12 cellular contexts compared by ENCODE assay signal in genomic region chr15:98728107-98728810, GRCh38.
DNase-seq lines count a peak whose midpoint lies in the region; ATAC-seq and TF ChIP-seq lines count a peak whose summit lies in the region.
"Had no signal": no experiment of that assay in that cellular context is flagged by ENCODE, and none has a peak within 500 bp of the region (broad histone marks: within the 10 kb centered on the region; RNA-seq: fewer than 3 reads in every experiment).

No MANE protein-coding gene starts in this region.

- no peaks in the 10 kb centered on the region for H3K9me3 Mint-ChIP-seq in Calu3 (ENCODE audit: low read depth, unreplicated experiment)
- no peaks in the 10 kb centered on the region for H3K9me3 Mint-ChIP-seq in effector memory CD8-positive, alpha-beta T cell
- no peaks in the 10 kb centered on the region for H3K9me3 Mint-ChIP-seq in activated CD4-positive, alpha-beta memory T cell treated with anti-CD3 and anti-CD28 coated beads for 36 hours

- H3K4me1 ChIP-seq in adipocyte (ENCODE audit: control insufficient read depth, insufficient read depth, low read length) (peaks cover 51% of the 10 kb centered on the region), hepatocyte (ENCODE audit: insufficient read depth) (peaks cover 54% of the 10 kb centered on the region), skeletal muscle tissue (ENCODE audit: control insufficient read depth in 3 of 3, insufficient read depth in 3 of 3, low read length in 3 of 3) (peaks cover 34 to 50% (median 43%) of the 10 kb centered on the region in 3 donors)

- no peak for DNase-seq in Calu3
- no peak for DNase-seq in adipocyte (ENCODE audit: low read depth)
- no peak for DNase-seq in hepatocyte (ENCODE audit: low spot score)
- no peak for DNase-seq in activated CD4-positive, alpha-beta T cell treated with anti-CD3 and anti-CD28 coated beads for 48 hours
- no peak for DNase-seq in effector memory CD8-positive, alpha-beta T cell
- DNase-seq in NCI-H1694 treated with DMSO at 0.1 percent for 48 hours (lab: John Stamatoyannopoulos, UW), result no peak
- DNase-seq in activated CD4-positive, alpha-beta memory T cell treated with anti-CD3 and anti-CD28 coated beads for 36 hours, result no peak
- DNase-seq: activated CD8-positive, alpha-beta T cell treated with anti-CD3 and anti-CD28 coated beads, Interleukin-2, amount 10 ng/mL, durations not matched to agents 7 days and 5 days; NCI-H1048; SIG-M5 had no signal

- H3K79me2 ChIP-seq in hepatocyte, result peaks cover 86% of the 10 kb centered on the region

- H3K36me3 ChIP-seq in adipocyte (ENCODE audit: control insufficient read depth, insufficient read depth, low read length, severe bottlenecking) (no peaks in the 10 kb centered on the region), hepatocyte (replicated peaks; ENCODE audit: insufficient read depth, low read depth) (no peaks in the 10 kb centered on the region), skeletal muscle tissue (ENCODE audit: control insufficient read depth in 3 of 3, insufficient read depth in 3 of 3, low read length in 3 of 3) (no peaks in the 10 kb centered on the region)

- H3K4me3 Mint-ChIP-seq in Calu3 (ENCODE audit: low read depth, unreplicated experiment), result peak overlapping the region; percentile 63
- H3K4me3 Mint-ChIP-seq in effector memory CD8-positive, alpha-beta T cell, result no peak overlapping the region
- no peak overlapping the region for H3K4me3 Mint-ChIP-seq in activated CD4-positive, alpha-beta memory T cell treated with anti-CD3 and anti-CD28 coated beads for 36 hours
- H3K4me3 Mint-ChIP-seq: activated CD8-positive, alpha-beta T cell treated with anti-CD3 and anti-CD28 coated beads, Interleukin-2, amount 10 ng/mL, durations not matched to agents 7 days and 5 days had no signal

- H3K9ac ChIP-seq in adipocyte (ENCODE audit: low read length), result peak overlapping the region; percentile 81
- peak overlapping the region in 2 of 3 donors; percentile 8 to 80 for H3K9ac ChIP-seq in skeletal muscle tissue (ENCODE audit: low read depth in 1 of 3, low read length in 3 of 3)

- TF ChIP-seq CTCF in Calu3 (IDR thresholded peaks at IDR 0.05; ENCODE audit: unreplicated experiment) (no peak), hepatocyte (IDR thresholded peaks at IDR 0.05; ENCODE audit: poor library complexity) (no peak)

- H3K27me3 Mint-ChIP-seq in Calu3 (ENCODE audit: unreplicated experiment), result no peaks in the 10 kb centered on the region
- H3K27me3 Mint-ChIP-seq in effector memory CD8-positive, alpha-beta T cell, result peaks cover 0 to 7% of the 10 kb centered on the region in 2 donors
- no peaks in the 10 kb centered on the region for H3K27me3 Mint-ChIP-seq in activated CD4-positive, alpha-beta memory T cell treated with anti-CD3 and anti-CD28 coated beads for 36 hours

- H4K20me1 ChIP-seq in hepatocyte (ENCODE audit: insufficient read depth, poor library complexity, severe bottlenecking), result no peaks in the 10 kb centered on the region

- H3K27me3 ChIP-seq in adipocyte (replicated peaks; ENCODE audit: control insufficient read depth, insufficient read depth, low read length) (no peaks in the 10 kb centered on the region), hepatocyte (no peaks in the 10 kb centered on the region), skeletal muscle tissue (ENCODE audit: control insufficient read depth in 3 of 3, insufficient read depth in 3 of 3, low read length in 3 of 3) (no peaks in the 10 kb centered on the region)

- CTCF ChIA-PET in Calu3 (lab: Charles Lee), result interaction anchor here (1.0 to 1.8 kb wide), 5 partner anchors 10 to 58 kb away, joined by 3 to 10 read pairs (median 5); no protein-coding TSS in a partner anchor
- CTCF ChIA-PET in activated CD4-positive, alpha-beta memory T cell treated with anti-CD3 and anti-CD28 coated beads for 36 hours (lab: Charles Lee), result no interaction called here

- 73% methylated on average over 12 of the region's 12 CpGs for WGBS in hepatocyte (ENCODE audit: low lambda C conversion rate, missing lambda C conversion rate)

- H3K9me3 ChIP-seq in adipocyte (ENCODE audit: control insufficient read depth, low read length) (no peaks in the 10 kb centered on the region), hepatocyte (ENCODE audit: low read depth) (no peaks in the 10 kb centered on the region), skeletal muscle tissue (ENCODE audit: control insufficient read depth in 3 of 3, low read length in 3 of 3) (no peaks in the 10 kb centered on the region)

- no peak for ATAC-seq in effector memory CD8-positive, alpha-beta T cell (replicated peaks)
- ATAC-seq: activated CD8-positive, alpha-beta T cell treated with anti-CD3 and anti-CD28 coated beads, Interleukin-2, amount 10 ng/mL, durations not matched to agents 7 days and 5 days; GM12878 had no signal

- no peak overlapping the region for H2AFZ ChIP-seq in hepatocyte

- peak overlapping the region; percentile 93 for H3K27ac ChIP-seq in hepatocyte
- H3K27ac ChIP-seq in skeletal muscle tissue (ENCODE audit: low read depth, low read length), result peak overlapping the region; percentile 78

- H3K4me1 Mint-ChIP-seq in Calu3 (ENCODE audit: low read depth, unreplicated experiment), result peaks cover 62% of the 10 kb centered on the region
- H3K4me1 Mint-ChIP-seq in effector memory CD8-positive, alpha-beta T cell (ENCODE audit: low read depth in 2 of 2), result no peaks in the 10 kb centered on the region
- peaks cover 12% of the 10 kb centered on the region for H3K4me1 Mint-ChIP-seq in activated CD4-positive, alpha-beta memory T cell treated with anti-CD3 and anti-CD28 coated beads for 36 hours (ENCODE audit: low read depth)

- TSS peak; percentile 68 for BruUV-seq in Calu3 (replicated peaks; lab: Mats Ljungman, UMichigan)

- intact Hi-C loops in Calu3 (cut with micrococcal nuclease; ENCODE audit: unreplicated experiment), result no loop called here
- intact Hi-C loops in activated CD4-positive, alpha-beta memory T cell treated with anti-CD3 and anti-CD28 coated beads for 36 hours (cut with micrococcal nuclease), result no loop called here

- peak overlapping the region; percentile 49 for H3K4me3 ChIP-seq in adipocyte (ENCODE audit: low read length)
- no peak overlapping the region for H3K4me3 ChIP-seq in hepatocyte
- H3K4me3 ChIP-seq in skeletal muscle tissue (ENCODE audit: low read length in 3 of 3), result no peak overlapping the region
- H3K4me3 ChIP-seq: GM12878 had no signal

- POLR2A ChIA-PET in activated CD4-positive, alpha-beta memory T cell treated with anti-CD3 and anti-CD28 coated beads for 36 hours (lab: Charles Lee), result no interaction called here

- H3K27ac Mint-ChIP-seq in Calu3 (ENCODE audit: unreplicated experiment), result no peak overlapping the region
- no peak overlapping the region for H3K27ac Mint-ChIP-seq in effector memory CD8-positive, alpha-beta T cell
- no peak overlapping the region for H3K27ac Mint-ChIP-seq in activated CD4-positive, alpha-beta memory T cell treated with anti-CD3 and anti-CD28 coated beads for 36 hours
- H3K27ac Mint-ChIP-seq: activated CD8-positive, alpha-beta T cell treated with anti-CD3 and anti-CD28 coated beads, Interleukin-2, amount 10 ng/mL, durations not matched to agents 7 days and 5 days had no signal

- peaks cover 17% of the 10 kb centered on the region for H3K36me3 Mint-ChIP-seq in Calu3 (ENCODE audit: insufficient read depth, unreplicated experiment)
- H3K36me3 Mint-ChIP-seq in effector memory CD8-positive, alpha-beta T cell (ENCODE audit: insufficient read depth), result no peaks in the 10 kb centered on the region
- no peaks in the 10 kb centered on the region for H3K36me3 Mint-ChIP-seq in activated CD4-positive, alpha-beta memory T cell treated with anti-CD3 and anti-CD28 coated beads for 36 hours

- peak overlapping the region; percentile 58 for H3K4me2 ChIP-seq in hepatocyte

- no peaks in the 10 kb centered on the region for H3K9me2 ChIP-seq in hepatocyte (replicated peaks; ENCODE audit: insufficient read depth)
